13 cellular contexts compared by ENCODE assay signal in genomic region chr12:116136340-116136739, GRCh38.
DNase-seq lines count a peak whose midpoint lies in the region; ATAC-seq, FAIRE-seq and TF ChIP-seq lines count a peak whose summit lies in the region.
"Had no signal": no experiment of that assay in that cellular context is flagged by ENCODE, and none has a peak within 500 bp of the region (broad histone marks: within the 10 kb centered on the region; RNA-seq: fewer than 3 reads in every experiment).

No MANE protein-coding gene starts in this region.

- H3K9me3 Mint-ChIP-seq in activated CD8-positive, alpha-beta T cell treated with anti-CD3 and anti-CD28 coated beads for 36 hours = no peaks in the 10 kb centered on the region

- no peaks in the 10 kb centered on the region for H3K9me3 ChIP-seq in A673 (ENCODE audit: low read depth, low read length, poor library complexity, severe bottlenecking)
- H3K9me3 ChIP-seq: heart right ventricle, suprapubic skin had no signal

- intact Hi-C loops in A673 (cut with micrococcal nuclease; ENCODE audit: unreplicated experiment) = loop anchor here (5.0 kb wide), 1 partner anchor 571 kb away; no protein-coding TSS in a partner anchor
- intact Hi-C loops in activated CD8-positive, alpha-beta T cell treated with anti-CD3 and anti-CD28 coated beads for 36 hours (cut with micrococcal nuclease) = loop anchor here (10.0 kb wide), 1 partner anchor 72 kb away; no protein-coding TSS in a partner anchor

- no peak overlapping the region for H3K27ac ChIP-seq in A673 (ENCODE audit: low read depth, low read length, poor library complexity, severe bottlenecking)
- H3K27ac ChIP-seq: coronary artery, RWPE1, suprapubic skin had no signal

- H3K36me3 ChIP-seq in A673 (ENCODE audit: insufficient read depth, low read length, poor library complexity, severe bottlenecking) = no peaks in the 10 kb centered on the region
- H3K36me3 ChIP-seq: heart right ventricle, suprapubic skin had no signal

- H3K27me3 ChIP-seq in A673 (replicated peaks; ENCODE audit: insufficient read depth, low read depth, low read length, poor library complexity) = no peaks in the 10 kb centered on the region
- H3K27me3 ChIP-seq: heart right ventricle, suprapubic skin had no signal

- CTCF ChIA-PET in A673 (lab: Charles Lee) = no interaction called here
- CTCF ChIA-PET in activated CD8-positive, alpha-beta T cell treated with anti-CD3 and anti-CD28 coated beads for 36 hours (lab: Charles Lee) = interaction anchor here (1.0 to 2.9 kb wide), 5 partner anchors 9 to 138 kb away, joined by 3 to 8 read pairs (median 3); no protein-coding TSS in a partner anchor

- peaks cover 62% of the 10 kb centered on the region for H3K4me1 Mint-ChIP-seq in activated CD8-positive, alpha-beta T cell treated with anti-CD3 and anti-CD28 coated beads for 36 hours (ENCODE audit: low read depth)

- H3K4me1 ChIP-seq in A673 (ENCODE audit: insufficient read depth, low read length, poor library complexity, severe bottlenecking) = peaks cover 67% of the 10 kb centered on the region

- H3K27me3 Mint-ChIP-seq in activated CD8-positive, alpha-beta T cell treated with anti-CD3 and anti-CD28 coated beads for 36 hours = no peaks in the 10 kb centered on the region

- BruUV-seq in A673 (replicated peaks; lab: Mats Ljungman, UMichigan) = no TSS peak

- peak; percentile 74 for ATAC-seq in activated CD8-positive, alpha-beta T cell treated with anti-CD3 and anti-CD28 coated beads for 36 hours
- ATAC-seq: heart right ventricle had no signal

- H3K27ac Mint-ChIP-seq in activated CD8-positive, alpha-beta T cell treated with anti-CD3 and anti-CD28 coated beads for 36 hours = peak overlapping the region; percentile 91

- peaks cover 2% of the 10 kb centered on the region for H3K36me3 Mint-ChIP-seq in activated CD8-positive, alpha-beta T cell treated with anti-CD3 and anti-CD28 coated beads for 36 hours (ENCODE audit: low read depth)

- peak; percentile 51 for DNase-seq in A673 (ENCODE audit: low spot score)
- DNase-seq in HCEC 1CT = peak; percentile 75
- DNase-seq in activated CD8-positive, alpha-beta T cell treated with anti-CD3 and anti-CD28 coated beads for 36 hours = peak; percentile 45
- peak; percentile 76 for DNase-seq in fibroblast of villous mesenchyme (ENCODE audit: low read depth)
- DNase-seq in DMS153 treated with DMSO at 0.1 percent for 48 hours (lab: John Stamatoyannopoulos, UW; ENCODE audit: unreplicated experiment) = no peak
- no peak for DNase-seq in D721Med (ENCODE audit: insufficient read length, low spot score)
- no peak for DNase-seq in activated CD8-positive, alpha-beta memory T cell treated with anti-CD3 and anti-CD28 coated beads for 24 hours
- DNase-seq in LoVo (ENCODE audit: low spot score) = no peak
- DNase-seq: C1 segment of cervical spinal cord, heart right ventricle had no signal

- POLR2A ChIA-PET in A673 (lab: Charles Lee; ENCODE audit: low non-redundant PET) = no interaction called here
- POLR2A ChIA-PET in activated CD8-positive, alpha-beta T cell treated with anti-CD3 and anti-CD28 coated beads for 36 hours (lab: Charles Lee) = interaction anchor here (1.0 kb wide), 1 partner anchor 15 kb away, joined by 4 read pairs; no protein-coding TSS in a partner anchor

- no peak for FAIRE-seq in D721Med (lab: Jason Lieb, UNC)

- H3K4me3 ChIP-seq in A673 (ENCODE audit: low read depth, low read length, poor library complexity, severe bottlenecking) (no peak overlapping the region), fibroblast of villous mesenchyme (ENCODE audit: low read depth, low read length) (no peak overlapping the region)
- H3K4me3 ChIP-seq: coronary artery, heart right ventricle, suprapubic skin had no signal

- H3K4me3 Mint-ChIP-seq in activated CD8-positive, alpha-beta T cell treated with anti-CD3 and anti-CD28 coated beads for 36 hours = peak overlapping the region; percentile 50

- TF ChIP-seq CTCF in A673 (conservative IDR thresholded peaks at IDR 0.05; ENCODE audit: low read depth, low read length) = no peak
- TF ChIP-seq CTCF in activated CD8-positive, alpha-beta T cell treated with anti-CD3 and anti-CD28 coated beads for 36 hours (IDR thresholded peaks at IDR 0.05) = no peak
- no peak for TF ChIP-seq CTCF in fibroblast of villous mesenchyme (IDR thresholded peaks at IDR 0.05; ENCODE audit: insufficient read depth, low read depth, low read length)
- TF ChIP-seq CTCF in D721Med (IDR thresholded peaks at IDR 0.05; ENCODE audit: insufficient read depth, missing control alignments) = no peak

Comparison
In these comparisons a context has a peak if more than half of its experiments do, and no peak if none do; other contexts are left out.
1. DNase-seq: peak in A673 (single experiment), HCEC 1CT (single experiment), activated CD8-positive, alpha-beta T cell treated with anti-CD3 and anti-CD28 coated beads for 36 hours (single experiment) and fibroblast of villous mesenchyme (single experiment); none in DMS153 treated with DMSO at 0.1 percent for 48 hours (single experiment), D721Med (single experiment), activated CD8-positive, alpha-beta memory T cell treated with anti-CD3 and anti-CD28 coated beads for 24 hours (single experiment) and LoVo (single experiment).